Comparison of ENCODE assay signal across 14 cellular contexts in genomic region chr2:105794926-105795574, GRCh38. TPM values are rescaled to one million over a fixed set of nuclear protein-coding genes. Genes with fewer than 3 reads are reported as not detected.
DNase-seq lines count a peak whose midpoint lies in the region; ATAC-seq and TF ChIP-seq lines count a peak whose summit lies in the region.
"Had no signal": no experiment of that assay in that cellular context is flagged by ENCODE, and none has a peak within 500 bp of the region (broad histone marks: within the 10 kb centered on the region; RNA-seq: fewer than 3 reads in every experiment).

No MANE protein-coding gene starts in this region.

- 82% methylated on average over 3 of the region's 3 CpGs for WGBS in hepatocyte (ENCODE audit: low lambda C conversion rate, missing lambda C conversion rate)
- WGBS in tibial nerve, 2 donors, result 59 to 71% methylated on average over 3 of the region's 3 CpGs

- H3K27me3 ChIP-seq in CD4-positive, CD25-positive, alpha-beta regulatory T cell (ENCODE audit: control insufficient read depth, insufficient read depth, low read length), result no peaks in the 10 kb centered on the region
- H3K27me3 ChIP-seq in hepatocyte, result no peaks in the 10 kb centered on the region
- H3K27me3 ChIP-seq in tibial nerve, result no peaks in the 10 kb centered on the region
- H3K27me3 ChIP-seq: right lobe of liver had no signal

- TF ChIP-seq EP300 in tibial nerve (IDR thresholded peaks at IDR 0.05), result no peak

- no peaks in the 10 kb centered on the region for H3K9me2 ChIP-seq in hepatocyte (replicated peaks; ENCODE audit: insufficient read depth)

- H4K20me1 ChIP-seq in hepatocyte (ENCODE audit: insufficient read depth, poor library complexity, severe bottlenecking), result peaks cover 97% of the 10 kb centered on the region

- H3K36me3 ChIP-seq in CD4-positive, CD25-positive, alpha-beta regulatory T cell (ENCODE audit: control insufficient read depth, insufficient read depth, low read length), result peaks cover 3% of the 10 kb centered on the region
- H3K36me3 ChIP-seq in hepatocyte (replicated peaks; ENCODE audit: insufficient read depth, low read depth) (no peaks in the 10 kb centered on the region), tibial nerve (no peaks in the 10 kb centered on the region)
- H3K36me3 ChIP-seq: right lobe of liver, WERI-Rb-1 had no signal

- peaks cover 8% of the 10 kb centered on the region for H3K36me3 Mint-ChIP-seq in CD4-positive, CD25-positive, alpha-beta regulatory T cell
- H3K36me3 Mint-ChIP-seq in T-helper 17 cell (ENCODE audit: low read depth), result no peaks in the 10 kb centered on the region

- TF ChIP-seq CTCF in GM12864 (IDR thresholded peaks at IDR 0.05; ENCODE audit: low read depth, low read length, missing control alignments), result no peak
- TF ChIP-seq CTCF in hepatocyte (IDR thresholded peaks at IDR 0.05; ENCODE audit: poor library complexity), result no peak
- no peak for TF ChIP-seq CTCF in GM13976 (IDR thresholded peaks at IDR 0.05; ENCODE audit: borderline replicate concordance, control extremely low read depth, extremely low read depth, insufficient read depth, missing control alignments)
- TF ChIP-seq CTCF in tibial nerve (IDR thresholded peaks at IDR 0.05), result no peak

- peaks cover 100% of the 10 kb centered on the region for H3K4me1 ChIP-seq in CD4-positive, CD25-positive, alpha-beta regulatory T cell (ENCODE audit: control insufficient read depth, insufficient read depth, low read length, poor library complexity, severe bottlenecking)
- H3K4me1 ChIP-seq in hepatocyte (ENCODE audit: insufficient read depth), result peaks cover 39% of the 10 kb centered on the region
- peaks cover 0 to 77% (median 44%) of the 10 kb centered on the region in 4 donors for H3K4me1 ChIP-seq in tibial nerve

- H3K4me3 Mint-ChIP-seq in CD4-positive, CD25-positive, alpha-beta regulatory T cell, result peak overlapping the region; percentile 74 to 92 (median 88)
- peak overlapping the region; percentile 92 for H3K4me3 Mint-ChIP-seq in T-helper 17 cell

- no peak for ATAC-seq in CD4-positive, CD25-positive, alpha-beta regulatory T cell (ENCODE audit: low read depth in 2 of 2)
- ATAC-seq in T-helper 17 cell, result no peak

- H3K4me2 ChIP-seq in hepatocyte, result peak overlapping the region; percentile 43

- no peaks in the 10 kb centered on the region for H3K9me3 Mint-ChIP-seq in CD4-positive, CD25-positive, alpha-beta regulatory T cell

- H3K9me3 ChIP-seq in CD4-positive, CD25-positive, alpha-beta regulatory T cell (ENCODE audit: control insufficient read depth in 2 of 2, low read length in 2 of 2), result no peaks in the 10 kb centered on the region
- H3K9me3 ChIP-seq in T-helper 17 cell (ENCODE audit: control insufficient read depth, low read length, poor library complexity, severe bottlenecking) (no peaks in the 10 kb centered on the region), hepatocyte (ENCODE audit: low read depth) (no peaks in the 10 kb centered on the region), tibial nerve (no peaks in the 10 kb centered on the region)
- H3K9me3 ChIP-seq: right lobe of liver had no signal

- peaks cover 28 to 96% (median 85%) of the 10 kb centered on the region in 4 donors for H3K4me1 Mint-ChIP-seq in CD4-positive, CD25-positive, alpha-beta regulatory T cell
- H3K4me1 Mint-ChIP-seq in T-helper 17 cell, result peaks cover 72% of the 10 kb centered on the region

- no peak for DNase-seq in CD4-positive, CD25-positive, alpha-beta regulatory T cell
- DNase-seq in GM12864 (ENCODE audit: low read depth), result no peak
- no peak for DNase-seq in T-helper 17 cell
- no peak for DNase-seq in hepatocyte (ENCODE audit: low spot score)
- no peak for DNase-seq in GM13976 (ENCODE audit: low spot score)
- no peak for DNase-seq in AG08395 (ENCODE audit: low spot score)
- no peak for DNase-seq in tibial nerve (ENCODE audit: low spot score in 2 of 2)
- DNase-seq in NCI-H524 treated with DMSO at 0.1 percent for 48 hours (lab: John Stamatoyannopoulos, UW), result no peak
- DNase-seq: effector CD4-positive, alpha-beta T cell; HCEC 1CT; NCI-H226; right lobe of liver; Right ventricle myocardium superior; WERI-Rb-1 had no signal

- no peaks in the 10 kb centered on the region for H3K27me3 Mint-ChIP-seq in CD4-positive, CD25-positive, alpha-beta regulatory T cell
- no peaks in the 10 kb centered on the region for H3K27me3 Mint-ChIP-seq in T-helper 17 cell

- H3K4me3 ChIP-seq in CD4-positive, CD25-positive, alpha-beta regulatory T cell (ENCODE audit: low read depth, low read length), result peak overlapping the region; percentile 65
- H3K4me3 ChIP-seq in GM12864 (ENCODE audit: low read depth, low read length) (peak overlapping the region; percentile 36), hepatocyte (no peak overlapping the region), tibial nerve (no peak overlapping the region)
- H3K4me3 ChIP-seq: right lobe of liver had no signal

- peak overlapping the region; percentile 92 for H3K27ac ChIP-seq in CD4-positive, CD25-positive, alpha-beta regulatory T cell (ENCODE audit: insufficient read depth, low read length, poor library complexity, severe bottlenecking)
- H3K27ac ChIP-seq in hepatocyte (no peak overlapping the region), tibial nerve (no peak overlapping the region)
- H3K27ac ChIP-seq: right lobe of liver, WERI-Rb-1 had no signal

- in situ Hi-C loops in GM13976 (cut with MboI; ENCODE audit: low sequenced_read_pairs, unreplicated experiment), result no loop called here

- H3K79me2 ChIP-seq in hepatocyte, result peaks cover 100% of the 10 kb centered on the region

- H2AFZ ChIP-seq in hepatocyte, result no peak overlapping the region

- no peak for TF ChIP-seq POLR2A in tibial nerve (IDR thresholded peaks at IDR 0.05)

- peak overlapping the region; percentile 95 to 98 (median 96) for H3K27ac Mint-ChIP-seq in CD4-positive, CD25-positive, alpha-beta regulatory T cell
- peak overlapping the region; percentile 93 for H3K27ac Mint-ChIP-seq in T-helper 17 cell

RNA-seq across cellular contexts. Expression of gene NCK2, which starts 50.3 kb away (rescaled TPM):
- 167 TPM for total RNA-seq in CD4-positive, CD25-positive, alpha-beta regulatory T cell
- 10 to 100 TPM; 44.8 to 62.3 (median 58.6) TPM for polyA plus RNA-seq in CD4-positive, CD25-positive, alpha-beta regulatory T cell
- total RNA-seq in T-helper 17 cell (100 to 1,000 TPM; 114 to 151 TPM), hepatocyte (71.9 and 72.6 TPM in 2 replicates), tibial nerve (10 to 100 TPM; 22.6 to 35.9 (median 28.1) TPM)
- polyA plus RNA-seq in hepatocyte, result 80.3 and 100 TPM in 2 replicates

Comparison
In these comparisons a context has a peak if more than half of its experiments do, and no peak if none do; other contexts are left out.
1. H3K4me3 ChIP-seq: peak in CD4-positive, CD25-positive, alpha-beta regulatory T cell (single experiment) and GM12864 (single experiment); none in hepatocyte (single experiment) and tibial nerve (0 of 4).